Comparison of ENCODE assay signal across 8 cellular contexts in genomic region chr13:110915874-110916670, GRCh38. TPM values are rescaled to one million over a fixed set of nuclear protein-coding genes. Genes with fewer than 3 reads are reported as not detected.
DNase-seq lines count a peak whose midpoint lies in the region; ATAC-seq and TF ChIP-seq lines count a peak whose summit lies in the region.

No MANE protein-coding gene starts in this region.

- no peaks in the 10 kb centered on the region for H3K9me3 Mint-ChIP-seq in chondrocyte (ENCODE audit: low read depth)
- no peaks in the 10 kb centered on the region for H3K9me3 Mint-ChIP-seq in memory B cell

- H3K27me3 Mint-ChIP-seq in chondrocyte (ENCODE audit: low read depth) (no peaks in the 10 kb centered on the region), memory B cell (no peaks in the 10 kb centered on the region)

- no peaks in the 10 kb centered on the region for H3K36me3 ChIP-seq in uterus

- ATAC-seq in memory B cell (ENCODE audit: low read depth) (no peak), omental fat pad (ENCODE audit: low FRiP score) (no peak)

- TF ChIP-seq POLR2A in uterus (IDR thresholded peaks at IDR 0.05): no peak

- no peak for TF ChIP-seq CTCF in chondrocyte (IDR thresholded peaks at IDR 0.05)
- TF ChIP-seq CTCF in uterus (IDR thresholded peaks at IDR 0.05): no peak
- no peak for TF ChIP-seq CTCF in omental fat pad (IDR thresholded peaks at IDR 0.05)

- peak overlapping the region; percentile 99 for H3K27ac Mint-ChIP-seq in chondrocyte (ENCODE audit: unreplicated experiment)
- peak overlapping the region; percentile 95 for H3K27ac Mint-ChIP-seq in memory B cell

- H3K36me3 Mint-ChIP-seq in chondrocyte (ENCODE audit: low read depth) (no peaks in the 10 kb centered on the region), memory B cell (peaks cover 2% of the 10 kb centered on the region)

- H3K27ac ChIP-seq in uterus: peak overlapping the region; percentile 99 to 100

- H3K27me3 ChIP-seq in uterus: no peaks in the 10 kb centered on the region

- peak overlapping the region; percentile 80 for H3K4me3 Mint-ChIP-seq in chondrocyte (ENCODE audit: unreplicated experiment)
- H3K4me3 Mint-ChIP-seq in memory B cell: peak overlapping the region; percentile 97

- no peaks in the 10 kb centered on the region for H3K9me3 ChIP-seq in uterus

- peak; percentile 54 for DNase-seq in NCI-H526 treated with DMSO at 0.1 percent for 48 hours (lab: John Stamatoyannopoulos, UW)
- no peak for DNase-seq in NCI-H526 (lab: John Stamatoyannopoulos, UW)
- peak; percentile 79 for DNase-seq in NCI-H774 (lab: John Stamatoyannopoulos, UW)
- DNase-seq in chondrocyte (ENCODE audit: low spot score): no peak
- DNase-seq in memory B cell (ENCODE audit: low spot score in 2 of 2): no peak
- no peak for DNase-seq in uterus
- DNase-seq in retina: no peak
- no peak for DNase-seq in omental fat pad (ENCODE audit: low spot score)

- peaks cover 3 to 4% of the 10 kb centered on the region in 2 donors for H3K4me1 ChIP-seq in uterus

- H3K4me1 Mint-ChIP-seq in chondrocyte (ENCODE audit: low read depth): peaks cover 46% of the 10 kb centered on the region
- H3K4me1 Mint-ChIP-seq in memory B cell: peaks cover 40% of the 10 kb centered on the region

- peak overlapping the region; percentile 86 to 100 for H3K4me3 ChIP-seq in uterus

- intact Hi-C loops in uterus (cut with DNase I; ENCODE audit: low total_unique reads): loop anchor here (10.0 kb wide), 1 partner anchor 201 kb away; the partner anchor contains the start of gene ING1

RNA-seq across cellular contexts. Expression of gene ANKRD10, which starts 1.2 kb away (rescaled TPM):
- 110 to 139 TPM (median 112 TPM) in 3 replicates for total RNA-seq in chondrocyte
- total RNA-seq in uterus: 100 to 1,000 TPM; 128 to 268 (median 235) TPM
- total RNA-seq in omental fat pad: 100 to 1,000 TPM in 3 of 4 donors, 10 to 100 TPM in 1; 87.8 to 182 (median 145) TPM

Comparison
In these comparisons a context has a peak if more than half of its experiments do, and no peak if none do; other contexts are left out.
1. DNase-seq: peak in NCI-H526 treated with DMSO at 0.1 percent for 48 hours (single experiment) and NCI-H774 (single experiment); none in NCI-H526 (0 of 2), chondrocyte (single experiment), memory B cell (0 of 2), uterus (0 of 2), retina (single experiment) and omental fat pad (single experiment).